8 cellular contexts compared by ENCODE assay signal in the genomic region with DNA sequence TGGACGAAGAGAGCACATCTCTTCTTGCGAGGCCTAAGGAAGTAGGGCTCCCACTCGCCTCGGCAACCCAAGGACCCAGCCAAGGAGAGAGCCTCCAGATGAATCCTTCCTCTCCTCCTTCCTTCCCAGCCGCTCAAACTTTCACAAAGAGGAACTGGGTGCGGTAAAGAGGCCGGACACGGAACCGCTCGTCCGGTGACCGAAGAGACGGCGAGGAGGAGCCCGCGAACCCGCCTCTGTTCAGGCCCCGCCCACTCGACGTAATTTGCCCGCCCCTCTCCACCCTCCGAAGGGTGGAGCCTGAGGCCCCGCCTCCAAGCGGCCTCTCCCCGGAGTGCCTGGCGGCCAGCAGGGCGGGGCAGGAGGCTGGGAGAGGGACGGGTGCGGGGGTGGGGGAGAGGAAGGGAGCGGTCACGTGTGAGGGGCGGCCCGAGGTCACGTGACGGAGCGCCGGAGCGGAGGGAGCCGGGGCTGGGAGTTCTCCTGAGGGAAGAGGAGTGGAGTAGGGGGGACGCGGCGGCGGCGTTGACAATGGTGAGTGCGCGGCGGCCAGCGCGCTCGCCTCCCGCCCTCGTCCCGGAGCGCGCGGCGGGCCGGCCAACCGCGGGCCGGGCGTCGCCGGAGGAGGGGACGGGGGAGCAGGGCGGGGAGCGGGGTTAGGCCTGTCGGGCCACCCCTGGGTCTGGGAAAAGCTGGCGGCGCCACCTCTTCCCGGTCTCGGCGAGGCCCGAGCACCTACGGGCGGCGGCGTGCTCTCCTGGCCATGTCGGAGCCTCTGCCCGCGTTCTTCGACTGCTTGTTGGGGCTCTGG. TPM values are rescaled to one million over a fixed set of nuclear protein-coding genes. Genes with fewer than 3 reads are reported as not detected.
DNase-seq lines count a peak whose midpoint lies in the region; ATAC-seq, FAIRE-seq and TF ChIP-seq lines count a peak whose summit lies in the region.

A gene (plus strand): TSS at position 432 of the 811 bp plus-strand sequence. CDS start 100 bp downstream, at position 532.

- H3K9me3 ChIP-seq in OCI-LY1 (ENCODE audit: low read length), result no peaks in the 10 kb centered on the region

- H3K36me3 Mint-ChIP-seq in mesothelial cell of epicardium, result no peaks in the 10 kb centered on the region

- peak; percentile 83 for ATAC-seq in GM21515 (IDR thresholded peaks at IDR 0.05; ENCODE audit: unreplicated experiment)

- H3K4me1 ChIP-seq in OCI-LY1 (ENCODE audit: insufficient read depth, low read length, severe bottlenecking), result peaks cover 26% of the 10 kb centered on the region

- peak within 1 kb of the TSS; percentile 88 for H3K4me3 Mint-ChIP-seq in mesothelial cell of epicardium

- TF ChIP-seq CTCF in OCI-LY1 (IDR thresholded peaks at IDR 0.05; ENCODE audit: low read length), result no peak
- no peak for TF ChIP-seq CTCF in mesothelial cell of epicardium (IDR thresholded peaks at IDR 0.05; ENCODE audit: unreplicated experiment)

- no peaks in the 10 kb centered on the region for H3K36me3 ChIP-seq in OCI-LY1 (ENCODE audit: insufficient read depth, low read length)

- H2AFZ ChIP-seq in OCI-LY1 (ENCODE audit: low read length), result peak within 1 kb of the TSS; percentile 29

- no peaks in the 10 kb centered on the region for H3F3A ChIP-seq in OCI-LY1 (ENCODE audit: insufficient read depth, low read length)

- peaks cover 15% of the 10 kb centered on the region for H3K4me1 Mint-ChIP-seq in mesothelial cell of epicardium

- H3K9me3 Mint-ChIP-seq in mesothelial cell of epicardium, result no peaks in the 10 kb centered on the region

- H3K27ac ChIP-seq in OCI-LY1 (ENCODE audit: low read depth, low read length, poor library complexity, severe bottlenecking), result peak within 1 kb of the TSS; percentile 51

- H3K9me2 ChIP-seq in OCI-LY1 (ENCODE audit: low read depth, low read length), result no peaks in the 10 kb centered on the region

- H3K27me3 Mint-ChIP-seq in mesothelial cell of epicardium (ENCODE audit: low read depth), result no peaks in the 10 kb centered on the region

- peak within 1 kb of the TSS; percentile 67 for H3K4me3 ChIP-seq in OCI-LY1 (ENCODE audit: low read depth, low read length, poor library complexity, severe bottlenecking)

- H3K4me2 ChIP-seq in OCI-LY1 (ENCODE audit: low read length), result peak within 1 kb of the TSS; percentile 85

- H3K27me3 ChIP-seq in OCI-LY1 (ENCODE audit: insufficient read depth, low read length), result no peaks in the 10 kb centered on the region

- peak within 1 kb of the TSS; percentile 99 for H3K27ac Mint-ChIP-seq in mesothelial cell of epicardium

- FAIRE-seq in endometrium (lab: Jason Lieb, UNC), result peak; percentile 90

- H3K9ac ChIP-seq in OCI-LY1 (ENCODE audit: low read length), result peak within 1 kb of the TSS; percentile 74

- DNase-seq in DMS 273 (lab: John Stamatoyannopoulos, UW; ENCODE audit: unreplicated experiment), result peak; percentile 97
- peak; percentile 90 for DNase-seq in HuH-7 (ENCODE audit: low spot score)
- peak; percentile 99 for DNase-seq in activated CD8-positive, alpha-beta memory T cell treated with anti-CD3 and anti-CD28 coated beads, Interleukin-2, amount 50 U/mL, for 4 hours
- DNase-seq in mesothelial cell of epicardium (ENCODE audit: low spot score in 2 of 2, unreplicated experiment in 2 of 2), result peak; percentile 99 to 100
- peak; percentile 97 for DNase-seq in stimulated activated CD8-positive, alpha-beta memory T cell treated with anti-CD3 and anti-CD28 coated beads, Interleukin-15, amount 100 ng/mL, for 48 hours (ENCODE audit: low read depth in 2 of 2)

- H4K20me1 ChIP-seq in OCI-LY1 (ENCODE audit: insufficient read depth, low read length), result no peaks in the 10 kb centered on the region

- peaks cover 42% of the 10 kb centered on the region for H3K79me2 ChIP-seq in OCI-LY1 (ENCODE audit: insufficient read depth, low read length)

RNA-seq across cellular contexts. Expression of the gene that starts here (rescaled TPM):
- 40.1 to 44.6 TPM (median 43.5 TPM) in 3 replicates for total RNA-seq in mesothelial cell of epicardium

Comparison
In these comparisons a context has a peak if more than half of its experiments do, and no peak if none do; other contexts are left out.
1. Peak in every context shown above with its lines: DNase-seq, ATAC-seq, H3K4me3 ChIP-seq and H3K27ac ChIP-seq.